In genomic region chr15:51846463-51847230, GRCh38 we compare ENCODE assay signal across 10 cellular contexts. TPM values are rescaled to one million over a fixed set of nuclear protein-coding genes. Genes with fewer than 3 reads are reported as not detected.
DNase-seq lines count a peak whose midpoint lies in the region; ATAC-seq and TF ChIP-seq lines count a peak whose summit lies in the region.
"Had no signal": no experiment of that assay in that cellular context is flagged by ENCODE, and none has a peak within 500 bp of the region (broad histone marks: within the 10 kb centered on the region; RNA-seq: fewer than 3 reads in every experiment).

No MANE protein-coding gene starts in this region.

- WGBS in upper lobe of left lung, 2 donors: 23 to 33% methylated on average over 3 of the region's 3 CpGs

- peaks cover 5% of the 10 kb centered on the region for H3K36me3 Mint-ChIP-seq in activated T-cell treated with anti-CD3 and anti-CD28 coated beads, Interleukin-2, amount 50 U/mL, for 24 hours (ENCODE audit: low read depth)
- peaks cover 16% of the 10 kb centered on the region for H3K36me3 Mint-ChIP-seq in activated CD8-positive, alpha-beta T cell treated with anti-CD3 and anti-CD28 coated beads, Interleukin-2, amount 10 ng/mL, durations not matched to agents 7 days and 5 days (ENCODE audit: low read depth)

- peaks cover 79% of the 10 kb centered on the region for H3K4me1 Mint-ChIP-seq in activated T-cell treated with anti-CD3 and anti-CD28 coated beads, Interleukin-2, amount 50 U/mL, for 24 hours (ENCODE audit: low read depth)
- peaks cover 48% of the 10 kb centered on the region for H3K4me1 Mint-ChIP-seq in activated CD8-positive, alpha-beta T cell treated with anti-CD3 and anti-CD28 coated beads, Interleukin-2, amount 10 ng/mL, durations not matched to agents 7 days and 5 days (ENCODE audit: low read depth)

- peak overlapping the region; percentile 80 for H3K27ac Mint-ChIP-seq in activated T-cell treated with anti-CD3 and anti-CD28 coated beads, Interleukin-2, amount 50 U/mL, for 24 hours
- H3K27ac Mint-ChIP-seq in activated CD8-positive, alpha-beta T cell treated with anti-CD3 and anti-CD28 coated beads, Interleukin-2, amount 10 ng/mL, durations not matched to agents 7 days and 5 days: peak overlapping the region; percentile 71
- H3K27ac Mint-ChIP-seq: B cell had no signal

- peak overlapping the region; percentile 23 to 77 (median 65) for H3K27ac ChIP-seq in upper lobe of left lung

- H3K4me3 ChIP-seq in upper lobe of left lung: no peak overlapping the region

- H3K4me3 Mint-ChIP-seq in activated T-cell treated with anti-CD3 and anti-CD28 coated beads, Interleukin-2, amount 50 U/mL, for 24 hours: peak overlapping the region; percentile 3
- H3K4me3 Mint-ChIP-seq in activated CD8-positive, alpha-beta T cell treated with anti-CD3 and anti-CD28 coated beads, Interleukin-2, amount 10 ng/mL, durations not matched to agents 7 days and 5 days: peak overlapping the region; percentile 36
- H3K4me3 Mint-ChIP-seq: B cell had no signal

- H3K36me3 ChIP-seq in upper lobe of left lung: no peaks in the 10 kb centered on the region

- no peak for TF ChIP-seq POLR2A in upper lobe of left lung (IDR thresholded peaks at IDR 0.05)

- no peaks in the 10 kb centered on the region for H3K9me3 Mint-ChIP-seq in activated T-cell treated with anti-CD3 and anti-CD28 coated beads, Interleukin-2, amount 50 U/mL, for 24 hours
- no peaks in the 10 kb centered on the region for H3K9me3 Mint-ChIP-seq in activated CD8-positive, alpha-beta T cell treated with anti-CD3 and anti-CD28 coated beads, Interleukin-2, amount 10 ng/mL, durations not matched to agents 7 days and 5 days (ENCODE audit: insufficient read depth)

- no peaks in the 10 kb centered on the region for H3K9me3 ChIP-seq in upper lobe of left lung

- no peak for TF ChIP-seq CTCF in upper lobe of left lung (IDR thresholded peaks at IDR 0.05)

- ATAC-seq in activated CD8-positive, alpha-beta T cell treated with anti-CD3 and anti-CD28 coated beads, Interleukin-2, amount 10 ng/mL, durations not matched to agents 7 days and 5 days: peak; percentile 55
- ATAC-seq in left ventricle myocardium superior (peak; percentile 34), upper lobe of left lung (ENCODE audit: low FRiP score in 2 of 2) (peak in 1 of 2 donors; percentile 50)

- no peaks in the 10 kb centered on the region for H3K27me3 ChIP-seq in upper lobe of left lung

- intact Hi-C loops in left ventricle myocardium superior (cut with micrococcal nuclease): no loop called here

- H3K27me3 Mint-ChIP-seq in activated T-cell treated with anti-CD3 and anti-CD28 coated beads, Interleukin-2, amount 50 U/mL, for 24 hours: no peaks in the 10 kb centered on the region
- H3K27me3 Mint-ChIP-seq in activated CD8-positive, alpha-beta T cell treated with anti-CD3 and anti-CD28 coated beads, Interleukin-2, amount 10 ng/mL, durations not matched to agents 7 days and 5 days (ENCODE audit: low read depth): no peaks in the 10 kb centered on the region
- H3K27me3 Mint-ChIP-seq: B cell had no signal

- CTCF ChIA-PET in activated CD8-positive, alpha-beta T cell treated with anti-CD3 and anti-CD28 coated beads, Interleukin-2, amount 10 ng/mL, durations not matched to agents 7 days and 5 days (lab: Charles Lee): interaction anchor here (1.5 kb wide), 1 partner anchor 71 kb away, joined by 3 read pairs; no protein-coding TSS in a partner anchor

- peaks cover 73 to 93% (median 84%) of the 10 kb centered on the region in 4 donors for H3K4me1 ChIP-seq in upper lobe of left lung

- no peak for TF ChIP-seq EP300 in upper lobe of left lung (IDR thresholded peaks at IDR 0.05)

- no peak for DNase-seq in activated T-cell treated with anti-CD3 and anti-CD28 coated beads, Interleukin-2, amount 50 U/mL, for 24 hours
- DNase-seq in activated T-cell treated with anti-CD3 and anti-CD28 coated beads for 4 hours: no peak
- no peak for DNase-seq in activated CD8-positive, alpha-beta T cell treated with anti-CD3 and anti-CD28 coated beads, Interleukin-2, amount 10 ng/mL, durations not matched to agents 7 days and 5 days
- DNase-seq in left ventricle myocardium superior: no peak
- no peak for DNase-seq in upper lobe of left lung
- DNase-seq in NCI-H510A treated with DMSO at 0.1 percent for 48 hours (lab: John Stamatoyannopoulos, UW): no peak
- no peak for DNase-seq in HuH-7.5 (ENCODE audit: low spot score)
- no peak for DNase-seq in Ammon's horn (ENCODE audit: low spot score)
- DNase-seq: activated CD8-positive, alpha-beta memory T cell treated with anti-CD3 and anti-CD28 coated beads, Interleukin-2, amount 50 U/mL, for 4 hours had no signal

- POLR2A ChIA-PET in activated CD8-positive, alpha-beta T cell treated with anti-CD3 and anti-CD28 coated beads, Interleukin-2, amount 10 ng/mL, durations not matched to agents 7 days and 5 days (lab: Charles Lee): interaction anchor here (0.6 kb wide), 1 partner anchor 310 kb away, joined by 4 read pairs; no protein-coding TSS in a partner anchor

RNA-seq across cellular contexts. Expression of gene TMOD3, which starts 17.2 kb away (rescaled TPM):
- 10 to 100 TPM; 73.8 to 74.1 TPM for total RNA-seq in activated CD8-positive, alpha-beta T cell treated with anti-CD3 and anti-CD28 coated beads, Interleukin-2, amount 10 ng/mL, durations not matched to agents 7 days and 5 days
- total RNA-seq in left ventricle myocardium superior: 19.9 TPM
- total RNA-seq in upper lobe of left lung: 10 to 100 TPM; 40.4 to 81.6 (median 72.7) TPM
